8 cellular contexts compared by ENCODE assay signal in genomic region chr13:44577236-44578063, GRCh38. TPM values are rescaled to one million over a fixed set of nuclear protein-coding genes. Genes with fewer than 3 reads are reported as not detected.
DNase-seq lines count a peak whose midpoint lies in the region; ATAC-seq and TF ChIP-seq lines count a peak whose summit lies in the region.

No MANE protein-coding gene starts in this region.

- H3K27ac ChIP-seq in endodermal cell (ENCODE audit: low read depth, low read length) (peak overlapping the region; percentile 99), mesodermal cell (ENCODE audit: low read depth, low read length, severe bottlenecking) (peak overlapping the region; percentile 97)

- H3K27ac Mint-ChIP-seq in endodermal cell = peak overlapping the region; percentile 94

- peak overlapping the region; percentile 92 for H3K9ac ChIP-seq in endodermal cell (ENCODE audit: extremely low read depth, low read length, poor library complexity, severe bottlenecking)

- no peaks in the 10 kb centered on the region for H3K9me3 Mint-ChIP-seq in endodermal cell

- H3K36me3 Mint-ChIP-seq in endodermal cell (ENCODE audit: low read depth) = peaks cover 28% of the 10 kb centered on the region

- no peaks in the 10 kb centered on the region for H3K27me3 ChIP-seq in endodermal cell (ENCODE audit: control insufficient read depth, insufficient read depth, low read length, poor library complexity, severe bottlenecking)

- peaks cover 8% of the 10 kb centered on the region for H3K36me3 ChIP-seq in endodermal cell (ENCODE audit: control insufficient read depth, insufficient read depth, low read length)
- H3K36me3 ChIP-seq in mesodermal cell (ENCODE audit: control insufficient read depth, insufficient read depth, low read length) = peaks cover 17% of the 10 kb centered on the region

- TF ChIP-seq CTCF in endodermal cell (conservative IDR thresholded peaks at IDR 0.05) = no peak

- DNase-seq in COR-L47 (lab: John Stamatoyannopoulos, UW) = peak; percentile 99
- DNase-seq in HUDEP-2 (lab: John Stamatoyannopoulos, UW; ENCODE audit: unreplicated experiment in 76 of 76) = peak; percentile 36 to 97 (median 93)
- DNase-seq in NOMO-1 treated with dmso at 0.1 percent for 144 hours (lab: John Stamatoyannopoulos, UW; ENCODE audit: unreplicated experiment) = peak; percentile 93
- DNase-seq in activated CD8-positive, alpha-beta memory T cell treated with anti-CD3 and anti-CD28 coated beads, Interleukin-2, amount 50 U/mL, for 24 hours (ENCODE audit: extremely low read depth) = peak; percentile 91
- DNase-seq in endodermal cell = peak; percentile 99
- DNase-seq in stimulated activated CD8-positive, alpha-beta memory T cell treated with anti-CD3 and anti-CD28 coated beads, Interleukin-15, amount 100 ng/mL, for 24 hours (ENCODE audit: low read depth) = peak; percentile 90

- peaks cover 13% of the 10 kb centered on the region for H3K4me1 ChIP-seq in endodermal cell (ENCODE audit: control insufficient read depth, insufficient read depth, low read length)
- peaks cover 18% of the 10 kb centered on the region for H3K4me1 ChIP-seq in mesodermal cell (ENCODE audit: control insufficient read depth, insufficient read depth, low read length, poor library complexity, severe bottlenecking)

- H3K4me3 Mint-ChIP-seq in endodermal cell = peak overlapping the region; percentile 92

- H3K9me3 ChIP-seq in endodermal cell (ENCODE audit: control insufficient read depth, low read length) (no peaks in the 10 kb centered on the region), mesodermal cell (ENCODE audit: control insufficient read depth, low read length) (no peaks in the 10 kb centered on the region)

- peak; percentile 51 for ATAC-seq in GM21381 (IDR thresholded peaks at IDR 0.05; ENCODE audit: unreplicated experiment)

- 0% methylated on average over 29 to 94 of the region's 94 CpGs for WGBS in endodermal cell (ENCODE audit: insufficient coverage in 1 of 2, insufficient read length in 1 of 2), 2 experiments
- WGBS in mesodermal cell (ENCODE audit: insufficient coverage in 2 of 2), 2 experiments = 1 to 2% methylated on average over 57 to 62 of the region's 94 CpGs

- no peaks in the 10 kb centered on the region for H3K27me3 Mint-ChIP-seq in endodermal cell (ENCODE audit: insufficient read depth)

- H3K4me3 ChIP-seq in endodermal cell (ENCODE audit: low read length) = peak overlapping the region; percentile 80
- peak overlapping the region; percentile 83 for H3K4me3 ChIP-seq in mesodermal cell (ENCODE audit: extremely low read depth, insufficient read depth, low read length, poor library complexity, severe bottlenecking)

- peaks cover 48% of the 10 kb centered on the region for H3K4me1 Mint-ChIP-seq in endodermal cell

RNA-seq across cellular contexts. Expression of gene TSC22D1, which starts 1.3 kb away (rescaled TPM):
- total RNA-seq in endodermal cell = 100 to 1,000 TPM in 1 of 2 donors, 10 to 100 TPM in 1; 95.9 to 107 TPM
- 104 TPM for polyA plus RNA-seq in endodermal cell (2013, experiment 1 of 2)
- polyA plus RNA-seq in endodermal cell (2013, experiment 2 of 2) = 104 TPM
- 180 TPM for polyA plus RNA-seq in mesodermal cell (2013, experiment 1 of 2)
- polyA plus RNA-seq in mesodermal cell (2013, experiment 2 of 2) = 178 TPM

Comparison
In these comparisons a context has a peak if more than half of its experiments do, and no peak if none do; other contexts are left out.
1. Peak in every context shown above with its lines: DNase-seq, ATAC-seq, H3K4me3 ChIP-seq and H3K27ac ChIP-seq.